ENCODE assay signal across 25 cellular contexts in genomic region chr17:82014432-82014831, GRCh38. TPM values are rescaled to one million over a fixed set of nuclear protein-coding genes. Genes with fewer than 3 reads are reported as not detected.
DNase-seq lines count a peak whose midpoint lies in the region; ATAC-seq, FAIRE-seq and TF ChIP-seq lines count a peak whose summit lies in the region.
"Had no signal": no experiment of that assay in that cellular context is flagged by ENCODE, and none has a peak within 500 bp of the region (broad histone marks: within the 10 kb centered on the region; RNA-seq: fewer than 3 reads in every experiment).

No MANE protein-coding gene starts in this region.

- H3K27me3 ChIP-seq in heart left ventricle = no peaks in the 10 kb centered on the region
- H3K27me3 ChIP-seq in small intestine (ENCODE audit: control insufficient read depth in 2 of 2, insufficient read depth in 2 of 2, low read length in 2 of 2) = no peaks in the 10 kb centered on the region
- no peaks in the 10 kb centered on the region for H3K27me3 ChIP-seq in gastrocnemius medialis
- H3K27me3 ChIP-seq: MG63 had no signal

- H3K27ac ChIP-seq in heart left ventricle (peak overlapping the region in 11 of 12 donors; percentile 67 to 96 (median 91)), small intestine (ENCODE audit: low read depth in 1 of 2, low read length in 1 of 2) (no peak overlapping the region), gastrocnemius medialis (no peak overlapping the region)
- H3K27ac ChIP-seq: HL-60 had no signal

- TF ChIP-seq CTCF in heart left ventricle (IDR thresholded peaks at IDR 0.05) (no peak), gastrocnemius medialis (IDR thresholded peaks at IDR 0.05 in 4 of 5, conservative IDR thresholded peaks at IDR 0.05 in 1 of 5) (no peak)

- DNase-seq in heart left ventricle = no peak
- DNase-seq in Right ventricle myocardium inferior (ENCODE audit: missing footprints) = no peak
- DNase-seq in RPMI8226 = peak; percentile 42
- peak; percentile 14 for DNase-seq in iPS-NIHi11 (ENCODE audit: low spot score)
- DNase-seq in small intestine = peak; percentile 18
- no peak for DNase-seq in activated naive CD4-positive, alpha-beta T cell treated with Interleukin-2 at 50 U/mL for 16 hours
- no peak for DNase-seq in gastrocnemius medialis
- no peak for DNase-seq in SIG-M5 treated with dmso at 0.1 percent for 504 hours (lab: John Stamatoyannopoulos, UW; ENCODE audit: unreplicated experiment)
- DNase-seq: activated CD8-positive, alpha-beta T cell treated with anti-CD3 and anti-CD28 coated beads, Interleukin-2, amount 10 ng/mL, durations not matched to agents 7 days and 5 days; activated T-cell treated with anti-CD3 and anti-CD28 coated beads, Interleukin-2, amount 50 U/mL, for 48 hours; CD8-positive, alpha-beta T cell; IMR-90; mesendoderm; MG63; NCI-H1694; NCI-H446 treated with DMSO at 0.1 percent for 48 hours; stimulated activated CD4-positive, alpha-beta T cell treated with anti-CD3 and anti-CD28 coated beads, Interleukin-4, amount 100 ng/mL, for 4 hours had no signal

- FAIRE-seq in small intestine (lab: Jason Lieb, UNC) = no peak
- FAIRE-seq: astrocyte, islet of Langerhans had no signal

- peaks cover 0 to 26% (median 6%) of the 10 kb centered on the region in 9 donors for H3K36me3 ChIP-seq in heart left ventricle
- H3K36me3 ChIP-seq in small intestine (ENCODE audit: control insufficient read depth in 2 of 2, insufficient read depth in 2 of 2, low read length in 2 of 2) = no peaks in the 10 kb centered on the region
- peaks cover 0 to 3% of the 10 kb centered on the region in 2 donors for H3K36me3 ChIP-seq in gastrocnemius medialis

- no peaks in the 10 kb centered on the region for H3K9me3 ChIP-seq in heart left ventricle
- H3K9me3 ChIP-seq in small intestine (ENCODE audit: control insufficient read depth, low read depth) = no peaks in the 10 kb centered on the region
- no peaks in the 10 kb centered on the region for H3K9me3 ChIP-seq in gastrocnemius medialis
- H3K9me3 ChIP-seq: HAP-1, MG63 had no signal

- intact Hi-C loops in heart left ventricle (cut with DNase I) = no loop called here
- intact Hi-C loops in Right ventricle myocardium inferior (cut with DNase I) = loop anchor here (5.0 kb wide), 1 partner anchor 37 kb away; the partner anchor contains the start of gene ASPSCR1
- intact Hi-C loops in gastrocnemius medialis (cut with DNase I; ENCODE audit: low total_unique reads) = no loop called here

- no peak for TF ChIP-seq POLR2A in heart left ventricle (IDR thresholded peaks at IDR 0.05)
- no peak for TF ChIP-seq POLR2A in gastrocnemius medialis (IDR thresholded peaks at IDR 0.05)

- 73 to 84% (median 78%) methylated on average over 21 to 23 of the region's 23 CpGs for WGBS in heart left ventricle, 4 donors
- 39 to 68% (median 49%) methylated on average over 21 to 23 of the region's 23 CpGs for WGBS in small intestine, 3 donors

- H3K4me1 ChIP-seq in heart left ventricle (peaks cover 0 to 27% (median 6%) of the 10 kb centered on the region in 12 donors), small intestine (ENCODE audit: control insufficient read depth in 2 of 2, insufficient read depth in 1 of 2, low read depth in 1 of 2, low read length in 1 of 2) (no peaks in the 10 kb centered on the region), gastrocnemius medialis (peaks cover 6 to 23% of the 10 kb centered on the region in 2 donors)
- H3K4me1 ChIP-seq: HAP-1 had no signal

- in situ Hi-C loops in gastrocnemius medialis (cut with MboI; ENCODE audit: low sequenced_read_pairs in 4 of 4) = no loop called here

- H3K4me3 ChIP-seq in heart left ventricle (no peak overlapping the region), small intestine (ENCODE audit: low read depth in 1 of 2, low read length in 2 of 2) (no peak overlapping the region), gastrocnemius medialis (no peak overlapping the region)
- H3K4me3 ChIP-seq: HAP-1, MG63, smooth muscle cell had no signal

- peak in 3 of 4 donors; percentile 1 to 2 (median 2) for ATAC-seq in heart left ventricle
- ATAC-seq in Right ventricle myocardium inferior = no peak
- no peak for ATAC-seq in gastrocnemius medialis
- ATAC-seq: activated CD8-positive, alpha-beta T cell treated with anti-CD3 and anti-CD28 coated beads, Interleukin-2, amount 10 ng/mL, durations not matched to agents 7 days and 5 days; activated naive CD4-positive, alpha-beta T cell treated with anti-CD3 and anti-CD28 coated beads, Interleukin-2, amount 50 U/mL, for 72 hours; CD8-positive, alpha-beta T cell; natural killer cell treated with Interleukin-12 subunit alpha and Interleukin-12 subunit beta and Interleukin-15 and Interleukin-18, amount 100 ng/mL, for 72 hours; WTC11 had no signal

RNA-seq across cellular contexts. Expression of gene CENPX, which starts 8.2 kb away (rescaled TPM):
- total RNA-seq in heart left ventricle (10 to 100 TPM; 16.8 to 62.0 (median 23.8) TPM), Right ventricle myocardium inferior (30.5 TPM), gastrocnemius medialis (10 to 100 TPM; 41.2 to 62.7 (median 57.0) TPM)
- polyA plus RNA-seq in heart left ventricle (100 to 1,000 TPM in 1 of 2 donors, 10 to 100 TPM in 1; 37.3 to 126 TPM), small intestine (100 to 1,000 TPM; 118 to 241 (median 126) TPM)

RNA-seq across cellular contexts. Expression of gene LRRC45, which starts 8.7 kb away (rescaled TPM):
- total RNA-seq in heart left ventricle = 1 to 10 TPM; 2.9 to 7.5 (median 5.6) TPM
- 1 to 10 TPM; 5.1 to 8.6 TPM for polyA plus RNA-seq in heart left ventricle
- 5.3 TPM for total RNA-seq in Right ventricle myocardium inferior
- polyA plus RNA-seq in small intestine = 10 to 100 TPM; 10.8 to 26.7 (median 18.6) TPM
- 1 to 10 TPM; 1.1 to 5.0 (median 3.8) TPM for total RNA-seq in gastrocnemius medialis

RNA-seq across cellular contexts. Expression of gene RAC3, which starts 17.0 kb away (rescaled TPM):
- total RNA-seq in heart left ventricle (1 to 10 TPM in 7 of 9 donors, under 1 TPM in 2; 0.76 to 2.6 (median 1.5) TPM), Right ventricle myocardium inferior (2.2 TPM), gastrocnemius medialis (1 to 10 TPM in 1 of 4 donors, under 1 TPM in 1, not detected in 2; 0.42 to 2.0 TPM)
- polyA plus RNA-seq in heart left ventricle (1 to 10 TPM; 1.2 to 2.0 TPM), small intestine (10 to 100 TPM in 1 of 3 donors, 1 to 10 TPM in 1, under 1 TPM in 1; 0.81 to 11.2 (median 4.7) TPM)

RNA-seq across cellular contexts. Expression of gene DCXR, which starts 23.1 kb away (rescaled TPM):
- total RNA-seq in heart left ventricle = 100 to 1,000 TPM; 139 to 312 (median 185) TPM
- 100 to 1,000 TPM; 243 to 246 TPM for polyA plus RNA-seq in heart left ventricle
- total RNA-seq in Right ventricle myocardium inferior = 175 TPM
- polyA plus RNA-seq in small intestine = 100 to 1,000 TPM; 103 to 147 (median 121) TPM
- total RNA-seq in gastrocnemius medialis = 100 to 1,000 TPM; 130 to 296 (median 223) TPM

RNA-seq across cellular contexts. Expression of gene ASPSCR1, which starts 37.0 kb away (rescaled TPM):
- total RNA-seq in heart left ventricle (10 to 100 TPM; 15.1 to 27.8 (median 22.5) TPM), Right ventricle myocardium inferior (25.5 TPM), gastrocnemius medialis (10 to 100 TPM; 24.0 to 44.7 (median 32.0) TPM)
- polyA plus RNA-seq in heart left ventricle (10 to 100 TPM; 39.2 to 43.6 TPM), small intestine (10 to 100 TPM; 37.2 to 96.7 (median 57.7) TPM)

Comparison
In these comparisons a context has a peak if more than half of its experiments do, and no peak if none do; other contexts are left out.
1. ATAC-seq: peak in heart left ventricle (3 of 4); none in Right ventricle myocardium inferior (single experiment) and gastrocnemius medialis (0 of 2).
2. DNase-seq: peak in RPMI8226 (single experiment), iPS-NIHi11 (single experiment) and small intestine (single experiment); none in heart left ventricle (0 of 5), Right ventricle myocardium inferior (single experiment), activated naive CD4-positive, alpha-beta T cell treated with Interleukin-2 at 50 U/mL for 16 hours (single experiment), gastrocnemius medialis (0 of 2) and SIG-M5 treated with dmso at 0.1 percent for 504 hours (single experiment).
3. H3K27ac ChIP-seq: peak in heart left ventricle (11 of 12); none in small intestine (0 of 2) and gastrocnemius medialis (0 of 4).